Comparison of ENCODE assay signal across 9 cellular contexts in genomic region chr15:42035362-42035761, GRCh38.
DNase-seq lines count a peak whose midpoint lies in the region; ATAC-seq, FAIRE-seq and TF ChIP-seq lines count a peak whose summit lies in the region.
"Had no signal": no experiment of that assay in that cellular context is flagged by ENCODE, and none has a peak within 500 bp of the region (broad histone marks: within the 10 kb centered on the region; RNA-seq: fewer than 3 reads in every experiment).

No MANE protein-coding gene starts in this region.

- no peaks in the 10 kb centered on the region for H3K9me3 Mint-ChIP-seq in effector memory CD8-positive, alpha-beta T cell
- H3K9me3 Mint-ChIP-seq: activated T-cell treated with anti-CD3 and anti-CD28 coated beads, Interleukin-2, amount 50 U/mL, for 4 hours had no signal

- peaks cover 6 to 29% of the 10 kb centered on the region in 2 donors for H3K27me3 Mint-ChIP-seq in effector memory CD8-positive, alpha-beta T cell

- FAIRE-seq in RCC 7860 (lab: Jason Lieb, UNC) (no peak), D721Med (lab: Jason Lieb, UNC) (no peak)

- peak overlapping the region in 1 of 2 donors; percentile 30 for H3K27ac Mint-ChIP-seq in effector memory CD8-positive, alpha-beta T cell

- no peaks in the 10 kb centered on the region for H3K36me3 Mint-ChIP-seq in effector memory CD8-positive, alpha-beta T cell (ENCODE audit: insufficient read depth)

- peaks cover 0 to 3% of the 10 kb centered on the region in 2 donors for H3K4me1 Mint-ChIP-seq in effector memory CD8-positive, alpha-beta T cell (ENCODE audit: low read depth in 2 of 2)

- H3K4me3 Mint-ChIP-seq in effector memory CD8-positive, alpha-beta T cell, result no peak overlapping the region
- H3K4me3 Mint-ChIP-seq: activated T-cell treated with anti-CD3 and anti-CD28 coated beads, Interleukin-2, amount 50 U/mL, for 4 hours had no signal

- peak; percentile 69 for TF ChIP-seq POLR2A in GM19099 (IDR thresholded peaks at IDR 0.05; ENCODE audit: extremely low read depth, insufficient read length, low read depth)

- H3K4me3 ChIP-seq in epithelial cell of esophagus (ENCODE audit: low read length), result peak overlapping the region; percentile 23

- ATAC-seq in effector memory CD8-positive, alpha-beta T cell (replicated peaks), result no peak

- TF ChIP-seq CTCF in epithelial cell of esophagus (IDR thresholded peaks at IDR 0.05; ENCODE audit: insufficient read depth, low read depth, low read length, missing control alignments) (no peak), D721Med (IDR thresholded peaks at IDR 0.05; ENCODE audit: insufficient read depth, missing control alignments) (no peak)

- peak; percentile 17 to 36 for DNase-seq in AML-193 (lab: John Stamatoyannopoulos, UW)
- DNase-seq in HS-5 (ENCODE audit: low read depth), result peak; percentile 32
- DNase-seq in epithelial cell of esophagus (ENCODE audit: low read depth), result peak; percentile 99
- DNase-seq in RCC 7860 (ENCODE audit: low spot score), result no peak
- no peak for DNase-seq in NCI-H1092 (lab: John Stamatoyannopoulos, UW)
- no peak for DNase-seq in effector memory CD8-positive, alpha-beta T cell
- no peak for DNase-seq in D721Med (ENCODE audit: insufficient read length, low spot score)
- DNase-seq: activated T-cell treated with anti-CD3 and anti-CD28 coated beads, Interleukin-2, amount 50 U/mL, for 4 hours had no signal

Comparison
In these comparisons a context has a peak if more than half of its experiments do, and no peak if none do; other contexts are left out.
1. DNase-seq: peak in AML-193 (2 of 2), HS-5 (single experiment) and epithelial cell of esophagus (single experiment); none in RCC 7860 (single experiment), NCI-H1092 (single experiment), effector memory CD8-positive, alpha-beta T cell (0 of 3) and D721Med (single experiment).